In the genomic region with DNA sequence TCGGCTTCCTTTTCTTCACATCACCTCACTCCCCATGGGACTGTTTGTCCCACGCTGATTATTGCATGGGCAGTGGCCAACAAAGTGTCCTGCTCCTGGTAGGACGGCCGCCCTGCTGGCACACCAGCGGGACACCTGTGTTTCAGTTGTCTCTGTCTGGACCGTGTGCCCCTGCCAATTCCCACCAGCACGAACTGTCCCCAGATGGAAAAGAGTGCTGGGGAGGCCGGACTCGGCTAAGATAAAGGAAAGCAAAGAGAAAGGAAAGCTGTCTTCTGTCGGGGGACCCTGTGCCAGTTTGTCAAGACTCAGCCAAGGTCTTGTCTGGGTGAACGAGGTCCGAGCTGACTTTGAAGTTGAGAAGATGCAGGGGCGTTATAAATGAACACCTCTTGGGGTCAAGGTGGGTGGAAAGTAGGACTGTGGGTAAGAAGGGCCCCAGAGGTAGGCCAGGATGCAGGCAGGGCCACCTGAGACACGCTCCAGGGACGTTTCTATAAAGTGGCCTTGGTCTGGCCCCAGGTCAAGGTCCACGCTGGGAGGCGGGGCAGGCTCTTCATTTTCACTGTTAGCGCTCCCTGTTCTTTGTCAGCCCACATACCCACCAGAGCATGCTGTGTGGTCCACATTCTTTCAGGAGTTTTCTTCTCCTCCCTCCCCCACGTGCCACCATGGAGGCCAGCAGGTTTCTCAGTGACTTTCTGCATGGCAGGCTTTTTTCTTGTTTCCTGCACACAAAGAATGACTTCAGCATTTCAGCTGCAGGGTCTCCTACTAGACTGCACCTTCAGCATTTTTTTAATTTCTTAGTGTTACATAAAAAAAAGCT, we compare ENCODE assay signal across 19 cellular contexts. TPM values are rescaled to one million over a fixed set of nuclear protein-coding genes. Genes with fewer than 3 reads are reported as not detected.
DNase-seq lines count a peak whose midpoint lies in the region; ATAC-seq, FAIRE-seq and TF ChIP-seq lines count a peak whose summit lies in the region.
"Had no signal": no experiment of that assay in that cellular context is flagged by ENCODE, and none has a peak within 500 bp of the region (broad histone marks: within the 10 kb centered on the region; RNA-seq: fewer than 3 reads in every experiment).

No MANE protein-coding gene starts in this region.

- TF ChIP-seq CTCF in H9 (conservative IDR thresholded peaks at IDR 0.05) = no peak
- TF ChIP-seq CTCF in progenitor cell of endocrine pancreas (IDR thresholded peaks at IDR 0.05; ENCODE audit: unreplicated experiment) = no peak

- no peaks in the 10 kb centered on the region for H3K36me3 Mint-ChIP-seq in H9 (ENCODE audit: insufficient read depth in 1 of 3, low read depth in 3 of 3)
- no peaks in the 10 kb centered on the region for H3K36me3 Mint-ChIP-seq in progenitor cell of endocrine pancreas (ENCODE audit: insufficient read depth)
- H3K36me3 Mint-ChIP-seq: activated naive CD8-positive, alpha-beta T cell had no signal

- peak overlapping the region; percentile 61 for H3K14ac ChIP-seq in H9 (ENCODE audit: insufficient read depth, low read length)

- no peaks in the 10 kb centered on the region for H3K9me3 ChIP-seq in H9 (ENCODE audit: control insufficient read depth, low read depth, low read length)
- H3K9me3 ChIP-seq: gastroesophageal sphincter, transverse colon had no signal

- H3K4me1 Mint-ChIP-seq in H9 (peaks cover 48 to 53% of the 10 kb centered on the region in 2 experiments), progenitor cell of endocrine pancreas (ENCODE audit: low read depth) (peaks cover 36% of the 10 kb centered on the region)

- intact Hi-C loops in left colon (cut with DNase I, micrococcal nuclease) = no loop called here

- H3K79me2 ChIP-seq in H9 (ENCODE audit: insufficient read depth, low read length) = no peaks in the 10 kb centered on the region

- H2AFZ ChIP-seq in H9 (ENCODE audit: low read length) = no peak overlapping the region

- H3K9ac ChIP-seq in H9 (ENCODE audit: extremely low read depth, insufficient read length, low read length) = no peak overlapping the region

- no peak overlapping the region for H3K4me2 ChIP-seq in H9 (ENCODE audit: insufficient read depth, insufficient read length, low read length)

- H3K27ac ChIP-seq in H9 (ENCODE audit: insufficient read length, low read depth, low read length) = no peak overlapping the region
- H3K27ac ChIP-seq: cardiac muscle cell, gastroesophageal sphincter, transverse colon had no signal

- H2BK15ac ChIP-seq in H9 (ENCODE audit: low read depth, low read length) = 0 out of 2 replicates have a peak overlapping the region, but pooled peaks have one; percentile 16

- no peaks in the 10 kb centered on the region for H4K20me1 ChIP-seq in H9 (ENCODE audit: control insufficient read depth, insufficient read depth, insufficient read length)

- peak overlapping the region; percentile 27 for H4K5ac ChIP-seq in H9 (ENCODE audit: insufficient read length, low read depth, low read length)

- no peaks in the 10 kb centered on the region for H3K23me2 ChIP-seq in H9 (ENCODE audit: insufficient read length, low read depth, low read length, poor library complexity, severe bottlenecking)

- H3K79me1 ChIP-seq in H9 (ENCODE audit: insufficient read depth, low read depth, low read length, poor library complexity, severe bottlenecking) = no peaks in the 10 kb centered on the region

- H3K27me3 Mint-ChIP-seq in H9 (ENCODE audit: low read depth) = peaks cover 3% of the 10 kb centered on the region
- peaks cover 2% of the 10 kb centered on the region for H3K27me3 Mint-ChIP-seq in progenitor cell of endocrine pancreas

- no peak for FAIRE-seq in RCC 7860 (lab: Jason Lieb, UNC)
- FAIRE-seq: endometrium, HTR-8/SVneo had no signal

- no peak overlapping the region for H2BK12ac ChIP-seq in H9 (ENCODE audit: insufficient read length, low read depth, low read length)

- H3K9me3 Mint-ChIP-seq in H9 (no peaks in the 10 kb centered on the region; a peak in 1 of 5 replicates), progenitor cell of endocrine pancreas (ENCODE audit: low read depth) (no peaks in the 10 kb centered on the region)

- H2AK5ac ChIP-seq in H9 (ENCODE audit: insufficient read length, low read length) = peak overlapping the region; percentile 59

- H4K8ac ChIP-seq in H9 (replicated peaks; ENCODE audit: insufficient read length, low read depth, low read length) = no peak overlapping the region

- no peak overlapping the region for H2BK120ac ChIP-seq in H9 (ENCODE audit: low read depth, low read length, poor library complexity, severe bottlenecking)

- no peak overlapping the region for H4K91ac ChIP-seq in H9 (ENCODE audit: insufficient read length, low read depth, low read length)

- no CpG with 5 or more reads among the region's 19 CpGs for WGBS in H9 (ENCODE audit: extremely low coverage, insufficient read length, low lambda C conversion rate)

- H3K27ac Mint-ChIP-seq in H9 (peak overlapping the region in 2 of 3 experiments; percentile 53 to 68; a peak in 4 of 7 replicates), progenitor cell of endocrine pancreas (peak overlapping the region; percentile 56)
- H3K27ac Mint-ChIP-seq: activated naive CD8-positive, alpha-beta T cell had no signal

- H2BK20ac ChIP-seq in H9 (ENCODE audit: low read depth, low read length, poor library complexity, severe bottlenecking) = no peak overlapping the region

- no peak overlapping the region for H3K4ac ChIP-seq in H9 (ENCODE audit: low read depth, low read length)

- DNase-seq in H9 (no peak), cerebellar cortex (ENCODE audit: low spot score) (peak; percentile 18), left colon (peak in 1 of 2 donors; percentile 19), progenitor cell of endocrine pancreas (ENCODE audit: low spot score, unreplicated experiment) (no peak), H4 (ENCODE audit: low spot score) (no peak), RCC 7860 (ENCODE audit: low spot score) (no peak)
- no peak for DNase-seq in effector CD4-positive, alpha-beta T cell
- DNase-seq in NK-92 treated with Interleukin-12 subunit alpha and Interleukin-12 subunit beta, amount 100 ng/mL, for 24 hours (lab: John Stamatoyannopoulos, UW) = no peak
- DNase-seq: activated CD4-positive, alpha-beta T cell treated with anti-CD3 and anti-CD28 coated beads for 48 hours; MV-4-11; SHP77; T-helper 9 cell; transverse colon had no signal

- H3T11ph ChIP-seq in H9 (ENCODE audit: low read length) = no peak overlapping the region

- no peak overlapping the region for H3K23ac ChIP-seq in H9 (ENCODE audit: insufficient read length, low read depth, low read length)

- peaks cover 11% of the 10 kb centered on the region for H3K4me1 ChIP-seq in H9 (ENCODE audit: insufficient read depth, low read length)

- peak overlapping the region; percentile 26 for H2BK5ac ChIP-seq in H9 (ENCODE audit: insufficient read length, low read length)

- peak; percentile 74 for ATAC-seq in left colon
- ATAC-seq: gastroesophageal sphincter, sciatic nerve had no signal

- no peaks in the 10 kb centered on the region for H3K27me3 ChIP-seq in H9 (ENCODE audit: insufficient read depth, low read length)
- H3K27me3 ChIP-seq: cardiac muscle cell, gastroesophageal sphincter, transverse colon had no signal

- H3K18ac ChIP-seq in H9 (ENCODE audit: insufficient read length, low read depth, low read length) = peak overlapping the region; percentile 17

- H3K56ac ChIP-seq in H9 (ENCODE audit: insufficient read length, low read depth, low read length) = no peak overlapping the region

- H3K4me3 Mint-ChIP-seq in H9 (peak overlapping the region in 1 of 2 experiments; percentile 21; a peak in 1 of 5 replicates), progenitor cell of endocrine pancreas (ENCODE audit: low read depth) (peak overlapping the region; percentile 6)
- H3K4me3 Mint-ChIP-seq: activated naive CD8-positive, alpha-beta T cell had no signal

RNA-seq across cellular contexts. Expression of a gene that starts 57.2 kb away (rescaled TPM):
- 3.3 and 3.8 TPM in 2 replicates for total RNA-seq in H9 (2021)
- total RNA-seq in left colon = 1 to 10 TPM; 2.7 to 5.1 TPM
- total RNA-seq in progenitor cell of endocrine pancreas = 2.8 and 3.2 TPM in 2 replicates
- total RNA-seq in H4 (2014; rRNA removed; shearing (Covaris generic)) = 3.2 and 8.4 TPM in 2 replicates
